18 cellular contexts compared by ENCODE assay signal in the genomic region with DNA sequence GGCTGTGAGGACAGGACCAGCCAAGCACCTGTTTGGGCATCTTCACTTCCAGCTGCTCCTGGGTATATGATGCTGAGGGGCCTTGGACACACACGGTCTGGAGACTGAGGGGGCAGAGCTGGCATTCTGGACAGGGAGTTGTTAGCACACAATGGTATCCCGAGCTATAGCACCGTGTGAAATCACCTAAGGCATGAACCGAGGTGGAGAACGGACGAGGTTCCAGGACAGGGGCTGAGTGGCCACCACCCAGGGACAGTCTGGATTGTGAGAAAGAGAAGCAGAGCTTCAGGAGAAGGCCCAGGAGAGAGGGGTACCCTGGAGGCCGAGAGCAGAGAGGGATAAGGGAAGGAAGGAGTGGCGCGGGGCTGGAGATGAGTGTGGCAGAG.
"Had no signal": no experiment of that assay in that cellular context is flagged by ENCODE, and none has a peak within 500 bp of the region (broad histone marks: within the 10 kb centered on the region; RNA-seq: fewer than 3 reads in every experiment).

No MANE protein-coding gene starts in this region.

- H3K27ac Mint-ChIP-seq: memory B cell; stimulated activated effector memory CD8-positive, alpha-beta T cell treated with anti-CD3 and anti-CD28 coated beads, Interleukin-12 subunit alpha, Interleukin-12 subunit beta, amount 100 ng/mL, for 72 hours had no signal

- H3K4me3 Mint-ChIP-seq: memory B cell; stimulated activated effector memory CD8-positive, alpha-beta T cell treated with anti-CD3 and anti-CD28 coated beads, Interleukin-12 subunit alpha, Interleukin-12 subunit beta, amount 100 ng/mL, for 72 hours had no signal

- DNase-seq: caudate nucleus; cortex of kidney; effector CD8-positive, alpha-beta T cell; gastrocnemius medialis; glutamatergic neuron; left lung; lower lobe of right lung; midbrain; stimulated activated CD4-positive, alpha-beta T cell treated with anti-CD3 and anti-CD28 coated beads, Interleukin-4, amount 100 ng/mL, for 1 hour; stimulated activated CD8-positive, alpha-beta memory T cell treated with anti-CD3 and anti-CD28 coated beads, Interleukin-4, amount 100 ng/mL, for 48 hours; thyroid gland had no signal

- H3K4me1 Mint-ChIP-seq: memory B cell; stimulated activated effector memory CD8-positive, alpha-beta T cell treated with anti-CD3 and anti-CD28 coated beads, Interleukin-12 subunit alpha, Interleukin-12 subunit beta, amount 100 ng/mL, for 72 hours had no signal

- H3K27ac ChIP-seq: dorsolateral prefrontal cortex, esophagus muscularis mucosa, gastrocnemius medialis, left lung, lower lobe of right lung, right atrium auricular region, thyroid gland, upper lobe of left lung had no signal

- H3K4me3 ChIP-seq: dorsolateral prefrontal cortex, esophagus muscularis mucosa, gastrocnemius medialis, left lung, lower lobe of right lung, right atrium auricular region, smooth muscle cell, thyroid gland, upper lobe of left lung had no signal

- H3K27me3 Mint-ChIP-seq: memory B cell had no signal

- H3K36me3 Mint-ChIP-seq: memory B cell; stimulated activated effector memory CD8-positive, alpha-beta T cell treated with anti-CD3 and anti-CD28 coated beads, Interleukin-12 subunit alpha, Interleukin-12 subunit beta, amount 100 ng/mL, for 72 hours had no signal

- H3K36me3 ChIP-seq: esophagus muscularis mucosa, gastrocnemius medialis, left lung, lower lobe of right lung, right atrium auricular region, thyroid gland, upper lobe of left lung had no signal

- H3K9me3 ChIP-seq: esophagus muscularis mucosa, gastrocnemius medialis, left lung, lower lobe of right lung, right atrium auricular region, thyroid gland, upper lobe of left lung had no signal

- H3K27me3 ChIP-seq: right atrium auricular region, thyroid gland, upper lobe of left lung had no signal

- ATAC-seq: gastrocnemius medialis; left lung; lower lobe of right lung; stimulated activated effector memory CD8-positive, alpha-beta T cell treated with anti-CD3 and anti-CD28 coated beads, Interleukin-12 subunit alpha, Interleukin-12 subunit beta, amount 100 ng/mL, for 72 hours had no signal

- H3K4me1 ChIP-seq: esophagus muscularis mucosa, gastrocnemius medialis, left lung, lower lobe of right lung, right atrium auricular region, thyroid gland, upper lobe of left lung had no signal
